Comparison of ENCODE assay signal across 1 cellular context in the genomic region with DNA sequence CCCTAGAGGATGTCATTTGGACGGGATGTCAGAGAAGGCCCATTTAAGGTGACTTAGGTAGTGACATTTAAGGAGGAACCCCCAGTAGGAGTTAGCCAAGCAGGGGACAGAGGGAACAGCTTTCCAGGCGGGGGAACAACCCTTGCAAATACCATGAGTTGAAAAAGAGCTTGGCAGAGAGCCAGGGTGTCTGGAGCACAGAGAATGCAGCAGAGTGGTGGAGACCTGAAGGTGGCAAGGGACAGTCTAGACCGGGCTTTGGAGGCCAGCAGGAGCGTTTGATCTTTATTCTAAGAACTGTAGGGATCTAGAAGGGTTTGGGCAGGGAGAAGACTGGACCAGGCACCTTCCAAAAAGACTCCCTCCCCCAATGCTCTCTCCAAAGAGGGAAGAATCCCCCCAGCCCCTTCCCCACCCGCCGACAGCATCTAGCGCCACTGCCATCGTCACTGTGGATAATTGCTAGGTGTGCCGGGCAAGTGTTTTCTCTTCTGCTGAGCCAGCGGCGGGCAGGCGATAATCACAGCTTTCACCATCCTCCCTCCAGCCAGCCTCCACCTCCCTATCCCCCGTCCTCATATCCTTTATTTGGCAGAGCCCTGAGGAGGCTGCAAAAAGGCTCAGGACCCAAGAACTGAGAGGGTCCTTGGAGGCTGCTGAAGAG.
TF ChIP-seq lines count a peak whose summit lies in the region.

No MANE protein-coding gene starts in this region.

TF ChIP-seq in HepG2, 621 proteins besides CTCF, POLR2A, EP300 and RAD21:
- TF ChIP-seq MXI1 (IDR thresholded peaks at IDR 0.05; ENCODE audit: borderline replicate concordance, low read depth, low read length) = no peak
- no peak for TF ChIP-seq PLRG1 (conservative IDR thresholded peaks at IDR 0.05)
- no peak for TF ChIP-seq HDAC6 (IDR thresholded peaks at IDR 0.05; ENCODE audit: low read depth, low read length)
- TF ChIP-seq SUZ12 (IDR thresholded peaks at IDR 0.05; ENCODE audit: low read depth, low read length) = no peak
- no peak for TF ChIP-seq ZNF775 (CRISPR knock-in tag; IDR thresholded peaks at IDR 0.05; ENCODE audit: borderline replicate concordance)
- TF ChIP-seq NRL (CRISPR knock-in tag; IDR thresholded peaks at IDR 0.05; ENCODE audit: borderline replicate concordance) = no peak
- TF ChIP-seq TEAD2 (CRISPR knock-in tag; IDR thresholded peaks at IDR 0.05) = no peak
- no peak for TF ChIP-seq BHLHE40 (IDR thresholded peaks at IDR 0.05; ENCODE audit: low read length)
- no peak for TF ChIP-seq MEF2D (CRISPR knock-in tag; IDR thresholded peaks at IDR 0.05)
- TF ChIP-seq MBD4 (IDR thresholded peaks at IDR 0.05; ENCODE audit: borderline replicate concordance, low read length) = no peak
- TF ChIP-seq, protein P1, sequence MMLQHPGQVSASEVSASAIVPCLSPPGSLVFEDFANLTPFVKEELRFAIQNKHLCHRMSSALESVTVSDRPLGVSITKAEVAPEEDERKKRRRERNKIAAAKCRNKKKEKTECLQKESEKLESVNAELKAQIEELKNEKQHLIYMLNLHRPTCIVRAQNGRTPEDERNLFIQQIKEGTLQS (CRISPR knock-in tag; IDR thresholded peaks at IDR 0.05) = no peak
- TF ChIP-seq, protein P2, sequence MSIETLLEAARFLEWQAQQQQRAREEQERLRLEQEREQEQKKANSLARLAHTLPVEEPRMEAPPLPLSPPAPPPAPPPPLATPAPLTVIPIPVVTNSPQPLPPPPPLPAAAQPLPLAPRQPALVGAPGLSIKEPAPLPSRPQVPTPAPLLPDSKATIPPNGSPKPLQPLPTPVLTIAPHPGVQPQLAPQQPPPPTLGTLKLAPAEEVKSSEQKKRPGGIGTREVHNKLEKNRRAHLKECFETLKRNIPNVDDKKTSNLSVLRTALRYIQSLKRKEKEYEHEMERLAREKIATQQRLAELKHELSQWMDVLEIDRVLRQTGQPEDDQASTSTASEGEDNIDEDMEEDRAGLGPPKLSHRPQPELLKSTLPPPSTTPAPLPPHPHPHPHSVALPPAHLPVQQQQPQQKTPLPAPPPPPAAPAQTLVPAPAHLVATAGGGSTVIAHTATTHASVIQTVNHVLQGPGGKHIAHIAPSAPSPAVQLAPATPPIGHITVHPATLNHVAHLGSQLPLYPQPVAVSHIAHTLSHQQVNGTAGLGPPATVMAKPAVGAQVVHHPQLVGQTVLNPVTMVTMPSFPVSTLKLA (IDR thresholded peaks at IDR 0.05) = no peak
- TF ChIP-seq, protein P3, sequence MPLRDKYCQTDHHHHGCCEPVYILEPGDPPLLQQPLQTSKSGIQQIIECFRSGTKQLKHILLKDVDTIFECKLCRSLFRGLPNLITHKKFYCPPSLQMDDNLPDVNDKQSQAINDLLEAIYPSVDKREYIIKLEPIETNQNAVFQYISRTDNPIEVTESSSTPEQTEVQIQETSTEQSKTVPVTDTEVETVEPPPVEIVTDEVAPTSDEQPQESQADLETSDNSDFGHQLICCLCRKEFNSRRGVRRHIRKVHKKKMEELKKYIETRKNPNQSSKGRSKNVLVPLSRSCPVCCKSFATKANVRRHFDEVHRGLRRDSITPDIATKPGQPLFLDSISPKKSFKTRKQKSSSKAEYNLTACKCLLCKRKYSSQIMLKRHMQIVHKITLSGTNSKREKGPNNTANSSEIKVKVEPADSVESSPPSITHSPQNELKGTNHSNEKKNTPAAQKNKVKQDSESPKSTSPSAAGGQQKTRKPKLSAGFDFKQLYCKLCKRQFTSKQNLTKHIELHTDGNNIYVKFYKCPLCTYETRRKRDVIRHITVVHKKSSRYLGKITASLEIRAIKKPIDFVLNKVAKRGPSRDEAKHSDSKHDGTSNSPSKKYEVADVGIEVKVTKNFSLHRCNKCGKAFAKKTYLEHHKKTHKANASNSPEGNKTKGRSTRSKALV (CRISPR knock-in tag; IDR thresholded peaks at IDR 0.05) = no peak
- TF ChIP-seq ZNF12 (CRISPR knock-in tag; IDR thresholded peaks at IDR 0.05) = no peak
- no peak for TF ChIP-seq KLF13 (CRISPR knock-in tag; IDR thresholded peaks at IDR 0.05)
- TF ChIP-seq, protein P4, sequence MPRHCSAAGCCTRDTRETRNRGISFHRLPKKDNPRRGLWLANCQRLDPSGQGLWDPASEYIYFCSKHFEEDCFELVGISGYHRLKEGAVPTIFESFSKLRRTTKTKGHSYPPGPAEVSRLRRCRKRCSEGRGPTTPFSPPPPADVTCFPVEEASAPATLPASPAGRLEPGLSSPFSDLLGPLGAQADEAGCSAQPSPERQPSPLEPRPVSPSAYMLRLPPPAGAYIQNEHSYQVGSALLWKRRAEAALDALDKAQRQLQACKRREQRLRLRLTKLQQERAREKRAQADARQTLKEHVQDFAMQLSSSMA (CRISPR knock-in tag; IDR thresholded peaks at IDR 0.05) = no peak
